Comparison of ENCODE assay signal across 21 cellular contexts in the genomic region with DNA sequence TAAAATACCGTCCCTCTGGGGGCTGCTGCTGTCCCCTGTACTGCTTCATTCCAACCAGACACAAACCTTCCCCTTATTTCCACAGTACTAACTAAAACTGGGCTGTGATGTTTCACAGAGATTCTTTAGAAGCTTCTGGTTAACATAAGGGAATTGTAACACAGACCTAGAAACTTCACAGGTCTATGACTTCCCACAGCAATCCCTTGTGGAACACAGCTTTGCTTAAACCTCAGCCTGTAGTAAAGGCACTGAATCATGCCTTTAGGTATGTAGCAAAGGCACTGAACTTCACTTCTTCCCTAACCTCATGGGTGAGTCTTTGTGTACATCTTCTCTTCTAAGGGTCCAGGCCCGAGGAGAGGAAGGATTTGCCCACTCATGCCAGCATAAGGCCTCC.
DNase-seq lines count a peak whose midpoint lies in the region; ATAC-seq and TF ChIP-seq lines count a peak whose summit lies in the region.
"Had no signal": no experiment of that assay in that cellular context is flagged by ENCODE, and none has a peak within 500 bp of the region (broad histone marks: within the 10 kb centered on the region; RNA-seq: fewer than 3 reads in every experiment).

No MANE protein-coding gene starts in this region.

- no peaks in the 10 kb centered on the region for H4K20me1 ChIP-seq in MM.1S (ENCODE audit: insufficient read depth, low read length)

- H3K4me3 Mint-ChIP-seq in nephron progenitor cell, result no peak overlapping the region
- no peak overlapping the region for H3K4me3 Mint-ChIP-seq in effector memory CD8-positive, alpha-beta T cell

- no peaks in the 10 kb centered on the region for H3K36me3 ChIP-seq in MM.1S (replicated peaks; ENCODE audit: insufficient read depth, low read length)
- H3K36me3 ChIP-seq: BE2C, Peyer's patch, SJCRH30 had no signal

- no peaks in the 10 kb centered on the region for H3K79me2 ChIP-seq in MM.1S (ENCODE audit: low read length)

- no peak overlapping the region for H3K27ac ChIP-seq in MM.1S (ENCODE audit: low read length)
- H3K27ac ChIP-seq: Peyer's patch, SJCRH30 had no signal

- no peaks in the 10 kb centered on the region for H3K36me3 Mint-ChIP-seq in nephron progenitor cell (ENCODE audit: low read depth)
- H3K36me3 Mint-ChIP-seq in effector memory CD8-positive, alpha-beta T cell (ENCODE audit: insufficient read depth), result no peaks in the 10 kb centered on the region

- no peaks in the 10 kb centered on the region for H3K9me2 ChIP-seq in MM.1S (replicated peaks; ENCODE audit: insufficient read depth, low read length)

- TF ChIP-seq CTCF in MM.1S (IDR thresholded peaks at IDR 0.05; ENCODE audit: low read length), result no peak
- TF ChIP-seq CTCF in epithelial cell of esophagus (IDR thresholded peaks at IDR 0.05; ENCODE audit: insufficient read depth, low read depth, low read length, missing control alignments), result no peak
- TF ChIP-seq CTCF in nephron progenitor cell (IDR thresholded peaks at IDR 0.05), result no peak

- no peak overlapping the region for H3K9ac ChIP-seq in MM.1S (ENCODE audit: low read length)

- H3K27me3 Mint-ChIP-seq in nephron progenitor cell (ENCODE audit: low read depth, poor library complexity), result no peaks in the 10 kb centered on the region
- H3K27me3 Mint-ChIP-seq in effector memory CD8-positive, alpha-beta T cell, result no peaks in the 10 kb centered on the region

- no peaks in the 10 kb centered on the region for H3K9me3 Mint-ChIP-seq in nephron progenitor cell
- H3K9me3 Mint-ChIP-seq in effector memory CD8-positive, alpha-beta T cell, result no peaks in the 10 kb centered on the region

- H2AFZ ChIP-seq in MM.1S (ENCODE audit: low read length), result 0 out of 2 replicates have a peak overlapping the region, but pooled peaks have one; percentile 29

- H3K27ac Mint-ChIP-seq in nephron progenitor cell, result peak overlapping the region; percentile 62
- H3K27ac Mint-ChIP-seq in effector memory CD8-positive, alpha-beta T cell, result no peak overlapping the region

- no peaks in the 10 kb centered on the region for H3K27me3 ChIP-seq in MM.1S (replicated peaks; ENCODE audit: insufficient read depth, low read length)
- H3K27me3 ChIP-seq: BE2C, Peyer's patch, SJCRH30 had no signal

- H3K4me1 Mint-ChIP-seq in nephron progenitor cell, result peaks cover 11% of the 10 kb centered on the region
- H3K4me1 Mint-ChIP-seq in effector memory CD8-positive, alpha-beta T cell (ENCODE audit: low read depth in 2 of 2), result no peaks in the 10 kb centered on the region

- no peak for DNase-seq in MM.1S
- DNase-seq in epithelial cell of esophagus (ENCODE audit: low read depth), result peak; percentile 16
- no peak for DNase-seq in nephron progenitor cell
- no peak for DNase-seq in activated effector memory CD4-positive, alpha-beta T cell treated with Interleukin-2 at 50 U/mL for 16 hours
- DNase-seq in effector memory CD8-positive, alpha-beta T cell, result no peak
- DNase-seq: BE2C; DMS79 treated with DMSO at 0.1 percent for 48 hours; HCEC 1CT; KG1; NCI-H1105; NCI-H146; NCI-H2029; NCI-H226; NCI-H524; NCI-H774; NK-92 treated with Interleukin-12 subunit alpha and Interleukin-12 subunit beta, amount 100 ng/mL, for 24 hours; Peyer's patch; SJCRH30 had no signal

- ATAC-seq in HG03432 (IDR thresholded peaks at IDR 0.05; ENCODE audit: unreplicated experiment) (no peak), HG03342 (IDR thresholded peaks at IDR 0.05; ENCODE audit: unreplicated experiment) (no peak)
- no peak for ATAC-seq in effector memory CD8-positive, alpha-beta T cell (replicated peaks)
- ATAC-seq: GM12878 had no signal

- H3K9me3 ChIP-seq in MM.1S (replicated peaks; ENCODE audit: insufficient read depth, low read length), result no peaks in the 10 kb centered on the region
- H3K9me3 ChIP-seq: BE2C, Peyer's patch, SJCRH30 had no signal

- H3K4me3 ChIP-seq in MM.1S (ENCODE audit: low read length) (no peak overlapping the region), epithelial cell of esophagus (ENCODE audit: low read length) (no peak overlapping the region)
- H3K4me3 ChIP-seq: GM12878, Peyer's patch, SJCRH30 had no signal

- H3K4me1 ChIP-seq in MM.1S (ENCODE audit: low read length), result no peaks in the 10 kb centered on the region
- H3K4me1 ChIP-seq: BE2C, SJCRH30 had no signal

- no peak overlapping the region for H3K4me2 ChIP-seq in MM.1S (ENCODE audit: low read depth, low read length)

- no peaks in the 10 kb centered on the region for H3F3A ChIP-seq in MM.1S (ENCODE audit: insufficient read depth, low read length)
